24 cellular contexts compared by ENCODE assay signal in genomic region chr13:112962911-112963625, GRCh38. TPM values are rescaled to one million over a fixed set of nuclear protein-coding genes. Genes with fewer than 3 reads are reported as not detected.
"Had no signal": no experiment of that assay in that cellular context is flagged by ENCODE, and none has a peak within 500 bp of the region (broad histone marks: within the 10 kb centered on the region; RNA-seq: fewer than 3 reads in every experiment).

No MANE protein-coding gene starts in this region.

- DNase-seq: activated CD4-positive, alpha-beta T cell treated with anti-CD3 and anti-CD28 coated beads for 4 hours; activated CD4-positive, alpha-beta T cell treated with anti-CD3 and anti-CD28 coated beads, Interleukin-2, amount 50 U/mL, for 4 hours; activated naive CD4-positive, alpha-beta T cell treated with anti-CD3 and anti-CD28 coated beads for 36 hours; activated naive CD8-positive, alpha-beta T cell treated with anti-CD3 and anti-CD28 coated beads for 36 hours; activated T-cell treated with anti-CD3 and anti-CD28 coated beads for 4 hours; activated T-cell treated with anti-CD3 and anti-CD28 coated beads, Interleukin-2, amount 50 U/mL, for 72 hours; adrenal gland; brain microvascular endothelial cell; caudate nucleus; foreskin keratinocyte; heart right ventricle; retina; stimulated activated CD4-positive, alpha-beta T cell treated with anti-CD3 and anti-CD28 coated beads, Interleukin-2, amount 100 ng/mL, for 48 hours; stimulated activated naive CD4-positive, alpha-beta T cell treated with Interleukin-2 at 50 U/mL for 16 hours; testis; trophoblast cell; uterus had no signal

- H3K9me3 ChIP-seq: adrenal gland, esophagus muscularis mucosa, heart right ventricle, mucosa of descending colon, neutrophil, ovary, prostate gland, testis, uterus had no signal

- H3K4me3 ChIP-seq: adrenal gland, esophagus muscularis mucosa, heart right ventricle, mucosa of descending colon, ovary, prostate gland, testis, uterus had no signal

- H3K27me3 ChIP-seq: adrenal gland, ovary, testis, uterus had no signal

- H3K9me3 Mint-ChIP-seq: activated naive CD4-positive, alpha-beta T cell treated with anti-CD3 and anti-CD28 coated beads for 36 hours; activated naive CD8-positive, alpha-beta T cell treated with anti-CD3 and anti-CD28 coated beads for 36 hours; activated T-cell treated with anti-CD3 and anti-CD28 coated beads, Interleukin-2, amount 50 U/mL, for 72 hours; natural killer cell treated with Interleukin-12 subunit alpha and Interleukin-12 subunit beta and Interleukin-15 and Interleukin-18, amount 100 ng/mL, for 72 hours had no signal

- ATAC-seq: activated T-cell treated with anti-CD3 and anti-CD28 coated beads, Interleukin-2, amount 50 U/mL, for 72 hours; foreskin keratinocyte; heart right ventricle; left lobe of liver; mucosa of descending colon; natural killer cell treated with Interleukin-12 subunit alpha and Interleukin-12 subunit beta and Interleukin-15 and Interleukin-18, amount 100 ng/mL, for 72 hours had no signal

- H3K27me3 Mint-ChIP-seq: activated naive CD8-positive, alpha-beta T cell treated with anti-CD3 and anti-CD28 coated beads for 36 hours had no signal

- H3K27ac Mint-ChIP-seq: activated naive CD4-positive, alpha-beta T cell treated with anti-CD3 and anti-CD28 coated beads for 36 hours; activated naive CD8-positive, alpha-beta T cell treated with anti-CD3 and anti-CD28 coated beads for 36 hours; activated T-cell treated with anti-CD3 and anti-CD28 coated beads, Interleukin-2, amount 50 U/mL, for 72 hours; natural killer cell treated with Interleukin-12 subunit alpha and Interleukin-12 subunit beta and Interleukin-15 and Interleukin-18, amount 100 ng/mL, for 72 hours had no signal

- H3K4me1 ChIP-seq: adrenal gland, foreskin keratinocyte, prostate gland, uterus had no signal

- H3K27ac ChIP-seq: adrenal gland, brain microvascular endothelial cell, esophagus muscularis mucosa, foreskin keratinocyte, neutrophil, ovary, prostate gland, testis, uterus had no signal

- H3K4me3 Mint-ChIP-seq: activated naive CD4-positive, alpha-beta T cell treated with anti-CD3 and anti-CD28 coated beads for 36 hours; activated naive CD8-positive, alpha-beta T cell treated with anti-CD3 and anti-CD28 coated beads for 36 hours; activated T-cell treated with anti-CD3 and anti-CD28 coated beads, Interleukin-2, amount 50 U/mL, for 72 hours; natural killer cell treated with Interleukin-12 subunit alpha and Interleukin-12 subunit beta and Interleukin-15 and Interleukin-18, amount 100 ng/mL, for 72 hours had no signal

- H3K36me3 Mint-ChIP-seq: natural killer cell treated with Interleukin-12 subunit alpha and Interleukin-12 subunit beta and Interleukin-15 and Interleukin-18, amount 100 ng/mL, for 72 hours had no signal

- H3K36me3 ChIP-seq: adrenal gland, brain microvascular endothelial cell, esophagus muscularis mucosa, heart right ventricle, neutrophil, ovary, prostate gland, uterus had no signal

RNA-seq across cellular contexts. Expression of gene MCF2L, which starts 5.9 kb away (rescaled TPM):
- total RNA-seq: foreskin keratinocyte had no signal
